ENCODE assay signal across 17 cellular contexts in the genomic region with DNA sequence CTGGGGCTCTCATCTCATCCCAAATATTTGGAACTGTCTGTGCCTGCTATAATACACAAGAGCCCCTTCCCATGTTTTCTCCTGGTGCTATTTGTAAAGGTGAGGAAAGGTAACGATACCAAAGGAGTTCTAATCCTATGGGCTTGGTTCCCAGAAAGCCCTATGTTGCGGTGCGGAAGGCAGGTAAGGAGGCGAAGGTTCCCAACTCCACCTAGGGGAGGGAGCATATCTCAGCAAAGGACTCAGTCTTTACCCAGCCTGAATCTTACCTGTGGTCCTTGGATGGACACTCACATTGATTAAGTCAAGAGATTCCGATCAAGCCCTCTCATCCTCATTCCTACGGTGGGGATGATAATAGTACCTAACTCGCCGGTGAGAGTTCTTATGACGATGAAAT.
A peak's percentile ranks its signal among the peaks of the same experiment; 100 is the strongest.
DNase-seq lines count a peak whose midpoint lies in the region; TF ChIP-seq lines count a peak whose summit lies in the region.
"Had no signal": no experiment of that assay in that cellular context is flagged by ENCODE, and none has a peak within 500 bp of the region (broad histone marks: within the 10 kb centered on the region; RNA-seq: fewer than 3 reads in every experiment).

No MANE protein-coding gene starts in this region.

- H3K27ac ChIP-seq in breast epithelium (peak overlapping the region; percentile 93 to 97), mammary epithelial cell (ENCODE audit: insufficient read depth, low read depth, low read length) (no peak overlapping the region), caudate nucleus (ENCODE audit: low read depth, low read length) (peak overlapping the region; percentile 2), H9 (ENCODE audit: insufficient read length, low read depth, low read length) (no peak overlapping the region)
- H3K27ac ChIP-seq: parathyroid adenoma had no signal

- H3K36me3 Mint-ChIP-seq in nephron progenitor cell (ENCODE audit: low read depth) = peaks cover 12% of the 10 kb centered on the region
- no peaks in the 10 kb centered on the region for H3K36me3 Mint-ChIP-seq in H9 (ENCODE audit: insufficient read depth in 1 of 3, low read depth in 3 of 3)

- no peak overlapping the region for H4K8ac ChIP-seq in H9 (replicated peaks; ENCODE audit: insufficient read length, low read depth, low read length)

- no peak overlapping the region for H3K18ac ChIP-seq in H9 (ENCODE audit: insufficient read length, low read depth, low read length)

- no peak overlapping the region for H3K14ac ChIP-seq in H9 (ENCODE audit: insufficient read depth, low read length)

- no peak overlapping the region for H2BK5ac ChIP-seq in H9 (ENCODE audit: insufficient read length, low read length)

- H3K79me1 ChIP-seq in H9 (ENCODE audit: insufficient read depth, low read depth, low read length, poor library complexity, severe bottlenecking) = no peaks in the 10 kb centered on the region

- H3K27ac Mint-ChIP-seq in nephron progenitor cell (peak overlapping the region; percentile 98), H9 (no peak overlapping the region; a peak in 1 of 7 replicates)
- H3K27ac Mint-ChIP-seq: activated naive CD8-positive, alpha-beta T cell treated with anti-CD3 and anti-CD28 coated beads, Interleukin-2, amount 10 ng/mL, durations not matched to agents 7 days and 5 days had no signal

- H3K4me3 Mint-ChIP-seq in nephron progenitor cell (no peak overlapping the region), H9 (no peak overlapping the region)
- H3K4me3 Mint-ChIP-seq: activated CD4-positive, alpha-beta T cell treated with anti-CD3 and anti-CD28 coated beads, Interleukin-2, amount 10 ng/mL, durations not matched to agents 24 days and 14 days; activated naive CD8-positive, alpha-beta T cell treated with anti-CD3 and anti-CD28 coated beads, Interleukin-2, amount 10 ng/mL, durations not matched to agents 7 days and 5 days; CD8-positive, alpha-beta memory T cell had no signal

- CTCF ChIA-PET in mammary epithelial cell (lab: Charles Lee; ENCODE audit: low non-redundant PET) = interaction anchor here (0.7 kb wide), 1 partner anchor 85 kb away, joined by 3 read pairs; no protein-coding TSS in a partner anchor

- WGBS in mammary epithelial cell (ENCODE audit: low coverage, missing lambda C conversion rate) = 50% methylated on average over 9 of the region's 9 CpGs
- no CpG with 5 or more reads among the region's 9 CpGs for WGBS in H9 (ENCODE audit: extremely low coverage, insufficient read length, low lambda C conversion rate)

- intact Hi-C loops in breast epithelium (cut with DNase I; ENCODE audit: low total_unique reads) = no loop called here
- intact Hi-C loops in mammary epithelial cell (cut with micrococcal nuclease) = no loop called here

- no peak overlapping the region for H3K56ac ChIP-seq in H9 (ENCODE audit: insufficient read length, low read depth, low read length)

- no TSS peak for BruUV-seq in mammary epithelial cell (replicated peaks; lab: Mats Ljungman, UMichigan)

- dilution Hi-C loops in mammary epithelial cell (cut with HindIII; ENCODE audit: low sequenced_read_pairs) = no loop called here

- H3K36me3 ChIP-seq in breast epithelium (no peaks in the 10 kb centered on the region), mammary epithelial cell (ENCODE audit: insufficient read depth, low read length) (no peaks in the 10 kb centered on the region)

- H3K4me1 ChIP-seq in breast epithelium (peaks cover 20 to 27% of the 10 kb centered on the region in 2 donors), mammary epithelial cell (ENCODE audit: insufficient read depth, low read length) (no peaks in the 10 kb centered on the region), H9 (ENCODE audit: insufficient read depth, low read length) (0 out of 2 replicates have a peak, but pooled peaks cover 3% of the 10 kb centered on the region)
- H3K4me1 ChIP-seq: parathyroid adenoma had no signal

- no peak for TF ChIP-seq POLR2A in breast epithelium (IDR thresholded peaks at IDR 0.05)

- H3K9me3 ChIP-seq in breast epithelium (no peaks in the 10 kb centered on the region), mammary epithelial cell (replicated peaks; ENCODE audit: insufficient read depth, low read length) (no peaks in the 10 kb centered on the region), H9 (ENCODE audit: control insufficient read depth, low read depth, low read length) (no peaks in the 10 kb centered on the region)
- H3K9me3 ChIP-seq: testis had no signal

- no peak overlapping the region for H3K4ac ChIP-seq in H9 (ENCODE audit: low read depth, low read length)

- TF ChIP-seq CTCF in breast epithelium (IDR thresholded peaks at IDR 0.05) = no peak
- TF ChIP-seq CTCF in mammary epithelial cell (conservative IDR thresholded peaks at IDR 0.05 in 1 of 2, IDR thresholded peaks at IDR 0.05 in 1 of 2; ENCODE audit: extremely low read depth in 1 of 2, insufficient read depth in 1 of 2, low read depth in 1 of 2, low read length in 2 of 2) = no peak
- no peak for TF ChIP-seq CTCF in nephron progenitor cell (IDR thresholded peaks at IDR 0.05)
- TF ChIP-seq CTCF in H9 (conservative IDR thresholded peaks at IDR 0.05) = no peak; the same call in 2 of the 3 replicates

- H3K27me3 Mint-ChIP-seq in nephron progenitor cell (ENCODE audit: low read depth, poor library complexity) (peaks cover 14% of the 10 kb centered on the region), H9 (ENCODE audit: low read depth) (peaks cover 3% of the 10 kb centered on the region; the same call in 1 of the 2 replicates)
- H3K27me3 Mint-ChIP-seq: activated CD4-positive, alpha-beta T cell treated with anti-CD3 and anti-CD28 coated beads, Interleukin-2, amount 10 ng/mL, durations not matched to agents 24 days and 14 days; activated naive CD8-positive, alpha-beta T cell treated with anti-CD3 and anti-CD28 coated beads, Interleukin-2, amount 10 ng/mL, durations not matched to agents 7 days and 5 days; CD8-positive, alpha-beta memory T cell had no signal

- in situ Hi-C loops in mammary epithelial cell (cut with MboI; ENCODE audit: low sequenced_read_pairs in 2 of 2) = no loop called here

- DNase-seq in breast epithelium (ENCODE audit: low spot score in 2 of 2) (no peak), mammary epithelial cell (no peak), caudate nucleus (lab: John Stamatoyannopoulos, UW) (no peak), nephron progenitor cell (no peak), H9 (no peak), NCI-H1105 (lab: John Stamatoyannopoulos, UW) (no peak), C1 segment of cervical spinal cord (lab: John Stamatoyannopoulos, UW) (no peak)
- no peak for DNase-seq in activated CD4-positive, alpha-beta T cell treated with anti-CD3 and anti-CD28 coated beads, Interleukin-2, amount 50 U/mL, for 48 hours
- DNase-seq: ACHN; activated CD4-positive, alpha-beta T cell treated with anti-CD3 and anti-CD28 coated beads, Interleukin-2, amount 10 ng/mL, durations not matched to agents 24 days and 14 days; activated naive CD8-positive, alpha-beta T cell treated with anti-CD3 and anti-CD28 coated beads, Interleukin-2, amount 10 ng/mL, durations not matched to agents 7 days and 5 days; CD8-positive, alpha-beta memory T cell; NCI-H187; NK-92 treated with Interleukin-12 subunit alpha and Interleukin-12 subunit beta, amount 100 ng/mL, for 24 hours; stimulated activated CD4-positive, alpha-beta T cell treated with anti-CD3 and anti-CD28 coated beads, Interleukin-2, amount 100 ng/mL, for 48 hours; testis had no signal

- H4K20me1 ChIP-seq in mammary epithelial cell (ENCODE audit: insufficient read depth, low read length) = no peaks in the 10 kb centered on the region
- no peaks in the 10 kb centered on the region for H4K20me1 ChIP-seq in H9 (ENCODE audit: control insufficient read depth, insufficient read depth, insufficient read length)

- H3T11ph ChIP-seq in H9 (ENCODE audit: low read length) = no peak overlapping the region

- no peak overlapping the region for H2BK20ac ChIP-seq in H9 (ENCODE audit: low read depth, low read length, poor library complexity, severe bottlenecking)

- H3K23ac ChIP-seq in H9 (ENCODE audit: insufficient read length, low read depth, low read length) = no peak overlapping the region

- H2AK5ac ChIP-seq in H9 (ENCODE audit: insufficient read length, low read length) = no peak overlapping the region

- no peak overlapping the region for H2BK12ac ChIP-seq in H9 (ENCODE audit: insufficient read length, low read depth, low read length)

- H2BK120ac ChIP-seq in H9 (ENCODE audit: low read depth, low read length, poor library complexity, severe bottlenecking) = no peak overlapping the region

- H3K9me3 Mint-ChIP-seq in nephron progenitor cell (peaks cover 9% of the 10 kb centered on the region), H9 (peaks cover 0 to 4% of the 10 kb centered on the region in 2 experiments; a peak in 3 of 5 replicates)
- H3K9me3 Mint-ChIP-seq: activated CD4-positive, alpha-beta T cell treated with anti-CD3 and anti-CD28 coated beads, Interleukin-2, amount 10 ng/mL, durations not matched to agents 24 days and 14 days; activated naive CD8-positive, alpha-beta T cell treated with anti-CD3 and anti-CD28 coated beads, Interleukin-2, amount 10 ng/mL, durations not matched to agents 7 days and 5 days; CD8-positive, alpha-beta memory T cell had no signal

- H3K4me1 Mint-ChIP-seq in nephron progenitor cell (peaks cover 89% of the 10 kb centered on the region), H9 (peaks cover 17 to 28% of the 10 kb centered on the region in 2 experiments)

- no peak overlapping the region for H2BK15ac ChIP-seq in H9 (ENCODE audit: low read depth, low read length)

- H4K5ac ChIP-seq in H9 (ENCODE audit: insufficient read length, low read depth, low read length) = no peak overlapping the region

- no peak overlapping the region for H4K91ac ChIP-seq in H9 (ENCODE audit: insufficient read length, low read depth, low read length)

- H3K27me3 ChIP-seq in breast epithelium (no peaks in the 10 kb centered on the region), mammary epithelial cell (ENCODE audit: insufficient read depth, low read length) (peaks cover 7% of the 10 kb centered on the region), H9 (ENCODE audit: insufficient read depth, low read length) (no peaks in the 10 kb centered on the region)
- H3K27me3 ChIP-seq: testis had no signal

- no peaks in the 10 kb centered on the region for H3K23me2 ChIP-seq in H9 (ENCODE audit: insufficient read length, low read depth, low read length, poor library complexity, severe bottlenecking)

- H2AFZ ChIP-seq in mammary epithelial cell (ENCODE audit: low read depth, low read length) = no peak overlapping the region
- no peak overlapping the region for H2AFZ ChIP-seq in H9 (ENCODE audit: low read length)
- H2AFZ ChIP-seq: parathyroid adenoma had no signal

- no peaks in the 10 kb centered on the region for H3K79me2 ChIP-seq in mammary epithelial cell (ENCODE audit: insufficient read depth, low read length)
- no peaks in the 10 kb centered on the region for H3K79me2 ChIP-seq in H9 (ENCODE audit: insufficient read depth, low read length)

- H3K9ac ChIP-seq in mammary epithelial cell (ENCODE audit: insufficient read depth, low read length) = no peak overlapping the region
- no peak overlapping the region for H3K9ac ChIP-seq in H9 (ENCODE audit: extremely low read depth, insufficient read length, low read length)
- H3K9ac ChIP-seq: parathyroid adenoma had no signal

- H3K4me2 ChIP-seq in mammary epithelial cell (ENCODE audit: insufficient read depth, low read depth, low read length) = no peak overlapping the region
- no peak overlapping the region for H3K4me2 ChIP-seq in H9 (ENCODE audit: insufficient read depth, insufficient read length, low read length)

- H3K4me3 ChIP-seq in breast epithelium = peak overlapping the region in 1 of 3 donors; percentile 65
- H3K4me3 ChIP-seq in mammary epithelial cell (replicated peaks in 1 of 3; ENCODE audit: insufficient read depth in 1 of 3, low read depth in 2 of 3, low read length in 3 of 3) = no peak overlapping the region
- H3K4me3 ChIP-seq: testis had no signal

Comparison
In these comparisons a context has a peak if more than half of its experiments do, and no peak if none do; other contexts are left out.
1. H3K27ac ChIP-seq: peak in breast epithelium (2 of 2) and caudate nucleus (single experiment); none in mammary epithelial cell (single experiment) and H9 (single experiment).